In the genomic region with DNA sequence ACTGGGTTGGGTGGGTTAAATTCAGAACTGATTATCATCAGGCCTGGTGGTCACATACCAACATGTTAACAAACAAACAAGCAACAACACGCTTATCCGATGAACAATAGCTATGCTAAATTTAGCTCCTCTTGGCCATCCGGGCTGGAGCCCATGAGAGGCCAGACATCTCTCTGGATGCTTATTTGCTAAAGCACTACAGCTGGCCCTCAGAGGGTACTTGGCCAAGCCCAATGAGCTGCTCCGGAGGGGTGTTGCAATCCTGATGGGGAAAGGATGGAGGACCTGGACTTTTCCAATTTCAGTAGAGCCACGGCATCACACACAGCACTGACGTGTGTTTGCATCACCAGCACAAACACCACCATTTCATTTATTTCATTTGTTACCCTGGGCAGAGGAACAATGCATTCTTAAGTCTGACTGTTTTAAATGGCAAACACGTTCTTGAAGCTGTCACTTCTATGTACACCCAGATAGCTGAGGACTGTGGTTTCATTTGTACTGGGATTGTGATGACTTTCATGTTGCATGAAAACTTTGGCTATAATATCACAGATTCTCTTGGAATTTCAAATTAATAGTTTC, we compare ENCODE assay signal across 15 cellular contexts.
DNase-seq lines count a peak whose midpoint lies in the region; ATAC-seq, FAIRE-seq and TF ChIP-seq lines count a peak whose summit lies in the region.
"Had no signal": no experiment of that assay in that cellular context is flagged by ENCODE, and none has a peak within 500 bp of the region (broad histone marks: within the 10 kb centered on the region; RNA-seq: fewer than 3 reads in every experiment).

No MANE protein-coding gene starts in this region.

- TF ChIP-seq CTCF in adrenal gland (IDR thresholded peaks at IDR 0.05): no peak
- no peak for TF ChIP-seq CTCF in ovary (IDR thresholded peaks at IDR 0.05)
- no peak for TF ChIP-seq CTCF in OCI-LY7 (conservative IDR thresholded peaks at IDR 0.05; ENCODE audit: low read length)

- WGBS in adrenal gland, 4 donors: 59 to 77% (median 69%) methylated on average over 6 to 7 of the region's 7 CpGs
- WGBS in ovary, 3 donors: 72 to 91% (median 81%) methylated on average over 7 of the region's 7 CpGs

- H2AFZ ChIP-seq in OCI-LY7 (ENCODE audit: low read length): no peak overlapping the region

- TF ChIP-seq POLR2A in adrenal gland (IDR thresholded peaks at IDR 0.05): no peak
- TF ChIP-seq POLR2A in ovary (IDR thresholded peaks at IDR 0.05): no peak

- FAIRE-seq in urothelium cell line (lab: Jason Lieb, UNC) (peak; percentile 56), frontal cortex (lab: Jason Lieb, UNC) (no peak)
- FAIRE-seq: H54 had no signal

- no peak for TF ChIP-seq EP300 in ovary (IDR thresholded peaks at IDR 0.05)

- peak; percentile 83 to 91 for ATAC-seq in left cardiac atrium
- ATAC-seq in HG03095 (IDR thresholded peaks at IDR 0.05; ENCODE audit: unreplicated experiment): no peak
- ATAC-seq: Panc1 had no signal

- intact Hi-C loops in adrenal gland (cut with DNase I): no loop called here
- intact Hi-C loops in left cardiac atrium (cut with DNase I): no loop called here
- intact Hi-C loops in ovary (cut with DNase I): no loop called here
- intact Hi-C loops in OCI-LY7 (cut with micrococcal nuclease; ENCODE audit: unreplicated experiment): no loop called here

- H3K4me2 ChIP-seq in OCI-LY7 (ENCODE audit: low read length): no peak overlapping the region

- H4K20me1 ChIP-seq in OCI-LY7 (ENCODE audit: insufficient read depth, low read length): no peaks in the 10 kb centered on the region

- POLR2A ChIA-PET in OCI-LY7 (lab: Charles Lee): no interaction called here

- CTCF ChIA-PET in OCI-LY7 (lab: Charles Lee; ENCODE audit: unreplicated experiment): no interaction called here

- no peaks in the 10 kb centered on the region for H3K36me3 ChIP-seq in adrenal gland (replicated peaks in 1 of 2)
- H3K36me3 ChIP-seq in ovary: no peaks in the 10 kb centered on the region
- H3K36me3 ChIP-seq in OCI-LY7 (ENCODE audit: insufficient read depth, low read length): no peaks in the 10 kb centered on the region

- no peak overlapping the region for H3K4me3 ChIP-seq in adrenal gland
- no peak overlapping the region for H3K4me3 ChIP-seq in ovary
- no peak overlapping the region for H3K4me3 ChIP-seq in OCI-LY7 (ENCODE audit: low read depth, low read length, poor library complexity, severe bottlenecking)

- DNase-seq in adrenal gland: peak in 6 of 7 donors; percentile 23 to 70 (median 30)
- DNase-seq in left cardiac atrium: peak; percentile 73
- DNase-seq in ovary: peak in 3 of 5 donors; percentile 28 to 43 (median 40)
- DNase-seq in urothelium cell line (ENCODE audit: low spot score): no peak
- no peak for DNase-seq in OCI-LY7 (ENCODE audit: low spot score)
- DNase-seq in frontal cortex (ENCODE audit: low spot score in 2 of 2): no peak
- DNase-seq: activated CD4-positive, alpha-beta T cell treated with anti-CD3 and anti-CD28 coated beads for 48 hours; activated CD8-positive, alpha-beta memory T cell treated with anti-CD3 and anti-CD28 coated beads, Interleukin-2, amount 50 U/mL, for 48 hours; cortex of kidney; NCI-H2081; NCI-H748 treated with DMSO at 0.1 percent for 48 hours; stimulated activated CD4-positive, alpha-beta T cell treated with anti-CD3 and anti-CD28 coated beads, Interleukin-2, amount 100 ng/mL, for 48 hours had no signal

- BruUV-seq in OCI-LY7 (replicated peaks; lab: Mats Ljungman, UMichigan): no TSS peak

- H3K9me3 ChIP-seq in adrenal gland (replicated peaks in 1 of 3) (no peaks in the 10 kb centered on the region), ovary (no peaks in the 10 kb centered on the region), OCI-LY7 (ENCODE audit: low read length) (no peaks in the 10 kb centered on the region)

- no peaks in the 10 kb centered on the region for H3K9me2 ChIP-seq in OCI-LY7 (ENCODE audit: insufficient read depth, low read length)

- H3K27me3 ChIP-seq in adrenal gland (no peaks in the 10 kb centered on the region), ovary (no peaks in the 10 kb centered on the region)

- H3K79me2 ChIP-seq in OCI-LY7 (ENCODE audit: insufficient read depth, low read depth, low read length): no peaks in the 10 kb centered on the region

- peak overlapping the region in 2 of 5 donors; percentile 56 to 60 for H3K27ac ChIP-seq in adrenal gland
- H3K27ac ChIP-seq in ovary: no peak overlapping the region
- H3K27ac ChIP-seq in OCI-LY7 (ENCODE audit: low read depth, low read length, poor library complexity, severe bottlenecking): no peak overlapping the region

- no peaks in the 10 kb centered on the region for H3K4me1 ChIP-seq in adrenal gland (replicated peaks in 1 of 2)
- H3K4me1 ChIP-seq in ovary (ENCODE audit: insufficient read depth): no peaks in the 10 kb centered on the region
- H3K4me1 ChIP-seq in OCI-LY7 (ENCODE audit: insufficient read depth, low read length, poor library complexity, severe bottlenecking): peaks cover 41% of the 10 kb centered on the region

Comparison
In these comparisons a context has a peak if more than half of its experiments do, and no peak if none do; other contexts are left out.
1. DNase-seq: peak in adrenal gland (6 of 7), left cardiac atrium (single experiment) and ovary (3 of 5); none in urothelium cell line (single experiment), OCI-LY7 (single experiment) and frontal cortex (0 of 2).